Comparison of ENCODE assay signal across 26 cellular contexts in genomic region chr14:48805315-48805714, GRCh38.
A peak's percentile ranks its signal among the peaks of the same experiment; 100 is the strongest.
DNase-seq lines count a peak whose midpoint lies in the region; ATAC-seq and TF ChIP-seq lines count a peak whose summit lies in the region.
"Had no signal": no experiment of that assay in that cellular context is flagged by ENCODE, and none has a peak within 500 bp of the region (broad histone marks: within the 10 kb centered on the region; RNA-seq: fewer than 3 reads in every experiment).

No MANE protein-coding gene starts in this region.

- TF ChIP-seq POLR2A in spleen (IDR thresholded peaks at IDR 0.05) (no peak), tibial nerve (IDR thresholded peaks at IDR 0.05) (no peak)

- TF ChIP-seq CTCF in spleen (IDR thresholded peaks at IDR 0.05 in 8 of 11, conservative IDR thresholded peaks at IDR 0.05 in 3 of 11): no peak
- TF ChIP-seq CTCF in tibial nerve (IDR thresholded peaks at IDR 0.05): no peak

- no peaks in the 10 kb centered on the region for H3K4me1 Mint-ChIP-seq in T-helper 17 cell
- H3K4me1 Mint-ChIP-seq: activated naive CD8-positive, alpha-beta T cell treated with anti-CD3 and anti-CD28 coated beads for 36 hours; CD4-positive, alpha-beta memory T cell; memory B cell; stimulated activated naive CD8-positive, alpha-beta T cell treated with anti-CD3 and anti-CD28 coated beads, Interleukin-15, amount 100 ng/mL, for 72 hours had no signal

- WGBS in iPS DF 6.9 (ENCODE audit: insufficient coverage, insufficient read length): no CpG with 5 or more reads among the region's 14 CpGs
- WGBS in spleen, 5 donors: 47 to 62% (median 58%) methylated on average over 14 of the region's 14 CpGs
- 45 to 50% methylated on average over 14 of the region's 14 CpGs for WGBS in tibial nerve, 2 donors

- peak; percentile 46 for DNase-seq in NCI-H82 (lab: John Stamatoyannopoulos, UW)
- DNase-seq in NCI-H82 treated with DMSO at 0.1 percent for 48 hours (lab: John Stamatoyannopoulos, UW; ENCODE audit: unreplicated experiment): no peak
- DNase-seq in NCI-H774 (lab: John Stamatoyannopoulos, UW): peak; percentile 12
- DNase-seq in iPS DF 6.9 (ENCODE audit: low read depth, low spot score): peak; percentile 27
- DNase-seq in spleen: peak; percentile 51
- no peak for DNase-seq in posterior cingulate gyrus
- no peak for DNase-seq in T-helper 17 cell
- DNase-seq in tibial nerve (ENCODE audit: low spot score in 2 of 2): no peak
- DNase-seq: activated CD8-positive, alpha-beta memory T cell treated with anti-CD3 and anti-CD28 coated beads, Interleukin-2, amount 50 U/mL, for 4 hours; activated naive CD8-positive, alpha-beta T cell treated with anti-CD3 and anti-CD28 coated beads for 36 hours; CD4-positive, alpha-beta memory T cell; DMS79 treated with DMSO at 0.1 percent for 48 hours; effector CD8-positive, alpha-beta T cell; foreskin melanocyte; NCI-H187 treated with DMSO at 0.1 percent for 48 hours; NCI-H2227 treated with DMSO at 0.1 percent for 48 hours; occipital lobe; stimulated activated naive CD8-positive, alpha-beta T cell treated with anti-CD3 and anti-CD28 coated beads, Interleukin-15, amount 100 ng/mL, for 72 hours; transverse colon had no signal

- H3K4me1 ChIP-seq in iPS DF 6.9 (ENCODE audit: control insufficient read depth, insufficient read depth, low read length) (peaks cover 2% of the 10 kb centered on the region; the same call in 1 of the 2 replicates), spleen (no peaks in the 10 kb centered on the region), tibial nerve (no peaks in the 10 kb centered on the region)
- H3K4me1 ChIP-seq: Peyer's patch, right atrium auricular region, transverse colon had no signal

- no peaks in the 10 kb centered on the region for H3K36me3 Mint-ChIP-seq in T-helper 17 cell (ENCODE audit: low read depth)
- H3K36me3 Mint-ChIP-seq: activated naive CD8-positive, alpha-beta T cell treated with anti-CD3 and anti-CD28 coated beads for 36 hours; CD4-positive, alpha-beta memory T cell; memory B cell had no signal

- no peaks in the 10 kb centered on the region for H3K36me3 ChIP-seq in iPS DF 6.9 (ENCODE audit: control insufficient read depth, insufficient read depth, low read length)
- no peaks in the 10 kb centered on the region for H3K36me3 ChIP-seq in spleen
- H3K36me3 ChIP-seq in tibial nerve: no peaks in the 10 kb centered on the region
- H3K36me3 ChIP-seq: Peyer's patch, right atrium auricular region, transverse colon had no signal

- H3K9me3 ChIP-seq in iPS DF 6.9 (ENCODE audit: control insufficient read depth, insufficient read depth, low read length) (no peaks in the 10 kb centered on the region), spleen (peaks cover 0 to 19% (median 11%) of the 10 kb centered on the region in 8 donors), T-helper 17 cell (ENCODE audit: control insufficient read depth, low read length, poor library complexity, severe bottlenecking) (no peaks in the 10 kb centered on the region), tibial nerve (peaks cover 0 to 10% (median 2%) of the 10 kb centered on the region in 4 donors)

- H3K4me3 ChIP-seq in iPS DF 6.9 (ENCODE audit: low read length): no peak overlapping the region
- H3K4me3 ChIP-seq in spleen: no peak overlapping the region
- H3K4me3 ChIP-seq in tibial nerve: no peak overlapping the region
- H3K4me3 ChIP-seq: Peyer's patch, right atrium auricular region, transverse colon had no signal

- no peak for ATAC-seq in T-helper 17 cell
- ATAC-seq: esophagus mucosa; stimulated activated naive CD8-positive, alpha-beta T cell treated with anti-CD3 and anti-CD28 coated beads, Interleukin-15, amount 100 ng/mL, for 72 hours had no signal

- no peak overlapping the region for H3K27ac Mint-ChIP-seq in T-helper 17 cell
- H3K27ac Mint-ChIP-seq: activated naive CD8-positive, alpha-beta T cell treated with anti-CD3 and anti-CD28 coated beads for 36 hours; CD4-positive, alpha-beta memory T cell; memory B cell; stimulated activated naive CD8-positive, alpha-beta T cell treated with anti-CD3 and anti-CD28 coated beads, Interleukin-15, amount 100 ng/mL, for 72 hours; T-helper 1 cell treated with Interleukin-12 subunit alpha and Interleukin-12 subunit beta and Interleukin-4 antibody, amounts not matched to agents 30 μg/mL and 1 μg/mL, for 36 hours had no signal

- H3K27ac ChIP-seq in iPS DF 6.9 (ENCODE audit: low read length) (no peak overlapping the region), spleen (no peak overlapping the region), tibial nerve (no peak overlapping the region)
- H3K27ac ChIP-seq: 22Rv1, KMS-11, Peyer's patch, right atrium auricular region, transverse colon had no signal

- no peak for TF ChIP-seq EP300 in tibial nerve (IDR thresholded peaks at IDR 0.05)

- intact Hi-C loops in spleen (cut with DNase I; ENCODE audit: low total_unique reads) (no loop called here), posterior cingulate gyrus (cut with DNase I) (no loop called here)

- H3K4me3 Mint-ChIP-seq in T-helper 17 cell: no peak overlapping the region
- H3K4me3 Mint-ChIP-seq: activated naive CD8-positive, alpha-beta T cell treated with anti-CD3 and anti-CD28 coated beads for 36 hours; CD4-positive, alpha-beta memory T cell; memory B cell; stimulated activated naive CD8-positive, alpha-beta T cell treated with anti-CD3 and anti-CD28 coated beads, Interleukin-15, amount 100 ng/mL, for 72 hours; T-helper 1 cell treated with Interleukin-12 subunit alpha and Interleukin-12 subunit beta and Interleukin-4 antibody, amounts not matched to agents 30 μg/mL and 1 μg/mL, for 36 hours had no signal

- H3K27me3 ChIP-seq in iPS DF 6.9 (ENCODE audit: control insufficient read depth, insufficient read depth, low read length) (peaks cover 24% of the 10 kb centered on the region), spleen (replicated peaks in 1 of 7) (no peaks in the 10 kb centered on the region), tibial nerve (no peaks in the 10 kb centered on the region)
- H3K27me3 ChIP-seq: Peyer's patch, right atrium auricular region, transverse colon had no signal

- H3K27me3 Mint-ChIP-seq in T-helper 17 cell: no peaks in the 10 kb centered on the region
- H3K27me3 Mint-ChIP-seq: activated naive CD8-positive, alpha-beta T cell treated with anti-CD3 and anti-CD28 coated beads for 36 hours; CD4-positive, alpha-beta memory T cell; stimulated activated naive CD8-positive, alpha-beta T cell treated with anti-CD3 and anti-CD28 coated beads, Interleukin-15, amount 100 ng/mL, for 72 hours had no signal

Comparison
In these comparisons a context has a peak if more than half of its experiments do, and no peak if none do; other contexts are left out.
1. DNase-seq: peak in NCI-H82 (single experiment), NCI-H774 (single experiment), iPS DF 6.9 (single experiment) and spleen (single experiment); none in NCI-H82 treated with DMSO at 0.1 percent for 48 hours (single experiment), posterior cingulate gyrus (0 of 10), T-helper 17 cell (0 of 3) and tibial nerve (0 of 2).